30 cellular contexts compared by ENCODE assay signal in the genomic region with DNA sequence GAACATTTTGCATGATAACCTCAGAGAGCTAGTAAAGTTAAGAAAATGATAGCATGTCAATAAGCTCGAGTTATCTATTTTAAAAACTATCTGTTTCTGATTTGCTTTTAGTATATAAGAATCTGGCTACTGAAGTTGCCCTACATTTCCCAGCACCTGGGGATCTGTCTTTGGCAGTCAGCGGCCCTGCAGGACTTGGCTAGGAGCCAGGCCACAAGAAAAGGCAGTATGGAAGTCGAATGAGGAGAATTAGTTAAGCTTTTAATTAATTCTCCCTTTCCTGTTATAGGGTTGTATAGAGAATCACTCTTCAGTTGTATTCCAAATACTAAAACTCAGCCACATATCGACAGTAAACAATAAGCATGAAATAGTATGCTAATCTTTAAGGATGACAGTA. TPM values are rescaled to one million over a fixed set of nuclear protein-coding genes. Genes with fewer than 3 reads are reported as not detected.
"Had no signal": no experiment of that assay in that cellular context is flagged by ENCODE, and none has a peak within 500 bp of the region (broad histone marks: within the 10 kb centered on the region; RNA-seq: fewer than 3 reads in every experiment).

No MANE protein-coding gene starts in this region.

- FAIRE-seq: keratinocyte had no signal

- H3K9me3 ChIP-seq: gastrocnemius medialis, ovary, right lobe of liver, tibial nerve had no signal

- H3K27ac ChIP-seq: gastrocnemius medialis, hepatocyte, ovary, right lobe of liver, tibial nerve had no signal

- H3K36me3 ChIP-seq: gastrocnemius medialis, ovary, right lobe of liver, tibial nerve had no signal

- H3K27me3 ChIP-seq: ovary, right lobe of liver had no signal

- H3K4me1 ChIP-seq: gastrocnemius medialis, right lobe of liver, tibial nerve had no signal

- H3K79me2 ChIP-seq: hepatocyte had no signal

- H3K4me3 ChIP-seq: gastrocnemius medialis, hepatocyte, ovary, right lobe of liver, tibial nerve had no signal

- ATAC-seq: activated CD8-positive, alpha-beta T cell treated with anti-CD3 and anti-CD28 coated beads for 36 hours; activated naive CD8-positive, alpha-beta T cell treated with anti-CD3 and anti-CD28 coated beads, Interleukin-2, amount 50 U/mL, for 24 hours; activated T-cell treated with anti-CD3 and anti-CD28 coated beads, Interleukin-2, amount 50 U/mL, for 4 hours; activated T-helper 17 cell treated with anti-CD3 and anti-CD28 coated beads, Interleukin-2, amount 50 U/mL, for 72 hours; effector memory CD8-positive, alpha-beta T cell; gastrocnemius medialis; left cardiac atrium; left ventricle myocardium superior; naive thymus-derived CD4-positive, alpha-beta T cell; right lobe of liver had no signal

- DNase-seq: activated CD4-positive, alpha-beta T cell treated with anti-CD3 and anti-CD28 coated beads for 1 hour; activated CD4-positive, alpha-beta T cell treated with anti-CD3 and anti-CD28 coated beads, Interleukin-2, amount 50 U/mL, for 1 hour; activated CD8-positive, alpha-beta T cell treated with anti-CD3 and anti-CD28 coated beads for 36 hours; activated gamma-delta T cell treated with Interleukin-2 at 50 U/mL for 16 hours; activated naive CD8-positive, alpha-beta T cell treated with anti-CD3 and anti-CD28 coated beads, Interleukin-2, amount 50 U/mL, for 24 hours; activated T-cell treated with anti-CD3 and anti-CD28 coated beads, Interleukin-2, amount 50 U/mL, for 4 hours; amygdala; caudate nucleus; cortex of kidney; effector memory CD8-positive, alpha-beta T cell; erythroblast; gastrocnemius medialis; left cardiac atrium; left ventricle myocardium superior; midbrain; naive thymus-derived CD4-positive, alpha-beta T cell; ovary; right lobe of liver; stimulated activated CD4-positive, alpha-beta T cell treated with anti-CD3 and anti-CD28 coated beads, Interleukin-2, amount 100 ng/mL, for 48 hours; stimulated activated naive CD4-positive, alpha-beta T cell treated with Interleukin-2 at 50 U/mL for 16 hours had no signal

- H2AFZ ChIP-seq: hepatocyte had no signal

- H3K4me2 ChIP-seq: hepatocyte had no signal

RNA-seq across cellular contexts. Expression of gene POU4F2, which starts 22.7 kb away (rescaled TPM):
- total RNA-seq: activated CD8-positive, alpha-beta T cell treated with anti-CD3 and anti-CD28 coated beads for 36 hours; activated T-cell treated with anti-CD3 and anti-CD28 coated beads, Interleukin-2, amount 50 U/mL, for 4 hours; activated T-helper 17 cell treated with anti-CD3 and anti-CD28 coated beads, Interleukin-2, amount 50 U/mL, for 72 hours; chondrocyte; gastrocnemius medialis; left cardiac atrium; left ventricle myocardium superior; naive thymus-derived CD4-positive, alpha-beta T cell; ovary; renal cortical epithelial cell; right lobe of liver; skeletal muscle tissue; temporal lobe; tibial nerve; ureter had no signal
- polyA plus RNA-seq: hepatocyte; keratinocyte; naive thymus-derived CD4-positive, alpha-beta T cell; neural cell; ovary had no signal
